ENCODE assay signal across 26 cellular contexts in genomic region chr5:130272837-130273236, GRCh38.
"Had no signal": no experiment of that assay in that cellular context is flagged by ENCODE, and none has a peak within 500 bp of the region (broad histone marks: within the 10 kb centered on the region; RNA-seq: fewer than 3 reads in every experiment).

No MANE protein-coding gene starts in this region.

- H3K4me1 ChIP-seq: pancreas, prostate gland, right lobe of liver, sigmoid colon, stomach, thyroid gland, transverse colon, upper lobe of right lung, uterus had no signal

- H3K4me3 Mint-ChIP-seq: naive thymus-derived CD4-positive, alpha-beta T cell; natural killer cell; nephron; neural progenitor cell; stimulated activated effector memory CD8-positive, alpha-beta T cell treated with anti-CD3 and anti-CD28 coated beads, Interleukin-12 subunit alpha, Interleukin-12 subunit beta, amount 100 ng/mL, for 72 hours; stimulated activated naive B cell treated with anti-CD40 and anti-IgM and Interleukin-4, amounts not matched to agents 10 μg/mL and 1 μg/mL and 100 μg/mL, for 72 hours; stimulated activated naive CD8-positive, alpha-beta T cell treated with anti-CD3 and anti-CD28 coated beads, Interleukin-15, Interleukin-2, amounts not matched to agents 100 ng/mL and 50 ng/mL, for 24 hours; type B pancreatic cell had no signal

- H3K27me3 ChIP-seq: pancreas, right lobe of liver, sigmoid colon, stomach, thyroid gland, transverse colon, upper lobe of right lung, uterus had no signal

- H3K9me3 ChIP-seq: pancreas, prostate gland, right lobe of liver, sigmoid colon, stomach, thoracic aorta, thyroid gland, transverse colon, upper lobe of right lung, uterus had no signal

- H3K27ac Mint-ChIP-seq: naive thymus-derived CD4-positive, alpha-beta T cell; natural killer cell; nephron; neural progenitor cell; stimulated activated effector memory CD8-positive, alpha-beta T cell treated with anti-CD3 and anti-CD28 coated beads, Interleukin-12 subunit alpha, Interleukin-12 subunit beta, amount 100 ng/mL, for 72 hours; stimulated activated naive B cell treated with anti-CD40 and anti-IgM and Interleukin-4, amounts not matched to agents 10 μg/mL and 1 μg/mL and 100 μg/mL, for 72 hours; stimulated activated naive CD8-positive, alpha-beta T cell treated with anti-CD3 and anti-CD28 coated beads, Interleukin-15, Interleukin-2, amounts not matched to agents 100 ng/mL and 50 ng/mL, for 24 hours; type B pancreatic cell had no signal

- H3K36me3 Mint-ChIP-seq: naive thymus-derived CD4-positive, alpha-beta T cell; natural killer cell; neural progenitor cell; stimulated activated effector memory CD8-positive, alpha-beta T cell treated with anti-CD3 and anti-CD28 coated beads, Interleukin-12 subunit alpha, Interleukin-12 subunit beta, amount 100 ng/mL, for 72 hours; stimulated activated naive B cell treated with anti-CD40 and anti-IgM and Interleukin-4, amounts not matched to agents 10 μg/mL and 1 μg/mL and 100 μg/mL, for 72 hours; type B pancreatic cell had no signal

- H3K27me3 Mint-ChIP-seq: stimulated activated naive B cell treated with anti-CD40 and anti-IgM and Interleukin-4, amounts not matched to agents 10 μg/mL and 1 μg/mL and 100 μg/mL, for 72 hours; stimulated activated naive CD8-positive, alpha-beta T cell treated with anti-CD3 and anti-CD28 coated beads, Interleukin-15, Interleukin-2, amounts not matched to agents 100 ng/mL and 50 ng/mL, for 24 hours; type B pancreatic cell had no signal

- DNase-seq: naive thymus-derived CD4-positive, alpha-beta T cell; natural killer cell; occipital lobe; pancreas; right cardiac atrium; right lobe of liver; sigmoid colon; small intestine; stimulated activated CD4-positive, alpha-beta T cell treated with anti-CD3 and anti-CD28 coated beads, Interleukin-15, amount 100 ng/mL, for 24 hours; stimulated activated CD4-positive, alpha-beta T cell treated with anti-CD3 and anti-CD28 coated beads, Interleukin-2, amount 100 ng/mL, for 24 hours; stimulated activated CD4-positive, alpha-beta T cell treated with anti-CD3 and anti-CD28 coated beads, Interleukin-2, amount 100 ng/mL, for 48 hours; stimulated activated CD4-positive, alpha-beta T cell treated with anti-CD3 and anti-CD28 coated beads, Interleukin-4, amount 100 ng/mL, for 24 hours; stimulated activated naive B cell treated with anti-CD40 and anti-IgM and Interleukin-4, amounts not matched to agents 10 μg/mL and 1 μg/mL and 100 μg/mL, for 72 hours; stimulated activated naive CD4-positive, alpha-beta T cell treated with Interleukin-2 at 50 U/mL for 16 hours; stomach; thyroid gland; transverse colon; upper lobe of right lung; uterus had no signal

- H3K4me2 ChIP-seq: neural progenitor cell had no signal

- H3K4me3 ChIP-seq: neural progenitor cell, pancreas, prostate gland, right lobe of liver, sigmoid colon, stomach, thoracic aorta, thyroid gland, transverse colon, upper lobe of right lung, uterus had no signal

- H3K9me3 Mint-ChIP-seq: nephron; neural progenitor cell; stimulated activated effector memory CD8-positive, alpha-beta T cell treated with anti-CD3 and anti-CD28 coated beads, Interleukin-12 subunit alpha, Interleukin-12 subunit beta, amount 100 ng/mL, for 72 hours; stimulated activated naive B cell treated with anti-CD40 and anti-IgM and Interleukin-4, amounts not matched to agents 10 μg/mL and 1 μg/mL and 100 μg/mL, for 72 hours; stimulated activated naive CD8-positive, alpha-beta T cell treated with anti-CD3 and anti-CD28 coated beads, Interleukin-15, Interleukin-2, amounts not matched to agents 100 ng/mL and 50 ng/mL, for 24 hours; type B pancreatic cell had no signal

- H2AFZ ChIP-seq: neural progenitor cell had no signal

- H3K4me1 Mint-ChIP-seq: naive thymus-derived CD4-positive, alpha-beta T cell; natural killer cell; nephron; neural progenitor cell; stimulated activated effector memory CD8-positive, alpha-beta T cell treated with anti-CD3 and anti-CD28 coated beads, Interleukin-12 subunit alpha, Interleukin-12 subunit beta, amount 100 ng/mL, for 72 hours; stimulated activated naive B cell treated with anti-CD40 and anti-IgM and Interleukin-4, amounts not matched to agents 10 μg/mL and 1 μg/mL and 100 μg/mL, for 72 hours had no signal

- ATAC-seq: naive thymus-derived CD4-positive, alpha-beta T cell; natural killer cell; pancreas; right cardiac atrium; right lobe of liver; stimulated activated effector memory CD8-positive, alpha-beta T cell treated with anti-CD3 and anti-CD28 coated beads, Interleukin-12 subunit alpha, Interleukin-12 subunit beta, amount 100 ng/mL, for 72 hours; stimulated activated naive B cell treated with anti-CD40 and anti-IgM and Interleukin-4, amounts not matched to agents 10 μg/mL and 1 μg/mL and 100 μg/mL, for 72 hours; upper lobe of right lung had no signal

- H3K36me3 ChIP-seq: neural progenitor cell, pancreas, prostate gland, right lobe of liver, sigmoid colon, stomach, thoracic aorta, thyroid gland, transverse colon, upper lobe of right lung, uterus had no signal

- H3K27ac ChIP-seq: neural progenitor cell, pancreas, prostate gland, right lobe of liver, sigmoid colon, stomach, thoracic aorta, thyroid gland, transverse colon, upper lobe of right lung, uterus had no signal
